ENCODE assay signal across 1 cellular context in genomic region chr9:131530930-131531832, GRCh38.
TF ChIP-seq lines count a peak whose summit lies in the region.

Gene UCK1, minus strand, starts transcription at chr9:131531263. Its CDS starts 89 bp downstream, at chr9:131531174.

TF ChIP-seq in HEK293, 187 proteins besides CTCF, POLR2A, EP300 and RAD21 (continued from another document):
- TF ChIP-seq, protein P1, sequence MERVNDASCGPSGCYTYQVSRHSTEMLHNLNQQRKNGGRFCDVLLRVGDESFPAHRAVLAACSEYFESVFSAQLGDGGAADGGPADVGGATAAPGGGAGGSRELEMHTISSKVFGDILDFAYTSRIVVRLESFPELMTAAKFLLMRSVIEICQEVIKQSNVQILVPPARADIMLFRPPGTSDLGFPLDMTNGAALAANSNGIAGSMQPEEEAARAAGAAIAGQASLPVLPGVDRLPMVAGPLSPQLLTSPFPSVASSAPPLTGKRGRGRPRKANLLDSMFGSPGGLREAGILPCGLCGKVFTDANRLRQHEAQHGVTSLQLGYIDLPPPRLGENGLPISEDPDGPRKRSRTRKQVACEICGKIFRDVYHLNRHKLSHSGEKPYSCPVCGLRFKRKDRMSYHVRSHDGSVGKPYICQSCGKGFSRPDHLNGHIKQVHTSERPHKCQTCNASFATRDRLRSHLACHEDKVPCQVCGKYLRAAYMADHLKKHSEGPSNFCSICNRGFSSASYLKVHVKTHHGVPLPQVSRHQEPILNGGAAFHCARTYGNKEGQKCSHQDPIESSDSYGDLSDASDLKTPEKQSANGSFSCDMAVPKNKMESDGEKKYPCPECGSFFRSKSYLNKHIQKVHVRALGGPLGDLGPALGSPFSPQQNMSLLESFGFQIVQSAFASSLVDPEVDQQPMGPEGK (tag by site-specific recombination; IDR thresholded peaks at IDR 0.05): peak; percentile 73; the same call in 1 of the 2 replicates
- no peak for TF ChIP-seq ZNF350 (tag by site-specific recombination; IDR thresholded peaks at IDR 0.05)
- no peak for TF ChIP-seq ZNF341 (tag by site-specific recombination; IDR thresholded peaks at IDR 0.05; ENCODE audit: low read depth)
- TF ChIP-seq ZNF529 (tag by site-specific recombination; IDR thresholded peaks at IDR 0.05; ENCODE audit: insufficient replicate concordance): no peak
- TF ChIP-seq KLF16 (tag by site-specific recombination; IDR thresholded peaks at IDR 0.05): no peak
- TF ChIP-seq, protein P2, sequence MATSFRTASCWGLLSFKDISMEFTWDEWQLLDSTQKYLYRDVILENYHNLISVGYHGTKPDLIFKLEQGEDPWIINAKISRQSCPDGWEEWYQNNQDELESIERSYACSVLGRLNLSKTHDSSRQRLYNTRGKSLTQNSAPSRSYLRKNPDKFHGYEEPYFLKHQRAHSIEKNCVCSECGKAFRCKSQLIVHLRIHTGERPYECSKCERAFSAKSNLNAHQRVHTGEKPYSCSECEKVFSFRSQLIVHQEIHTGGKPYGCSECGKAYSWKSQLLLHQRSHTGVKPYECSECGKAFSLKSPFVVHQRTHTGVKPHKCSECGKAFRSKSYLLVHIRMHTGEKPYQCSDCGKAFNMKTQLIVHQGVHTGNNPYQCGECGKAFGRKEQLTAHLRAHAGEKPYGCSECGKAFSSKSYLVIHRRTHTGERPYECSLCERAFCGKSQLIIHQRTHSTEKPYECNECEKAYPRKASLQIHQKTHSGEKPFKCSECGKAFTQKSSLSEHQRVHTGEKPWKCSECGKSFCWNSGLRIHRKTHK (tag by site-specific recombination; IDR thresholded peaks at IDR 0.05): no peak
- TF ChIP-seq ZNF623 (tag by site-specific recombination; IDR thresholded peaks at IDR 0.05): no peak
- TF ChIP-seq, protein P3, sequence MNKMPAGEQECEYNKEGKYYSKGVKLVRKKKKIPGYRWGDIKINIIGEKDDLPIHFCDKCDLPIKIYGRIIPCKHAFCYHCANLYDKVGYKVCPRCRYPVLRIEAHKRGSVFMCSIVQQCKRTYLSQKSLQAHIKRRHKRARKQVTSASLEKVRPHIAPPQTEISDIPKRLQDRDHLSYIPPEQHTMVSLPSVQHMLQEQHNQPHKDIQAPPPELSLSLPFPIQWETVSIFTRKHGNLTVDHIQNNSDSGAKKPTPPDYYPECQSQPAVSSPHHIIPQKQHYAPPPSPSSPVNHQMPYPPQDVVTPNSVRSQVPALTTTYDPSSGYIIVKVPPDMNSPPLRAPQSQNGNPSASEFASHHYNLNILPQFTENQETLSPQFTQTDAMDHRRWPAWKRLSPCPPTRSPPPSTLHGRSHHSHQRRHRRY (tag by site-specific recombination; IDR thresholded peaks at IDR 0.05): no peak
- TF ChIP-seq, protein P4, sequence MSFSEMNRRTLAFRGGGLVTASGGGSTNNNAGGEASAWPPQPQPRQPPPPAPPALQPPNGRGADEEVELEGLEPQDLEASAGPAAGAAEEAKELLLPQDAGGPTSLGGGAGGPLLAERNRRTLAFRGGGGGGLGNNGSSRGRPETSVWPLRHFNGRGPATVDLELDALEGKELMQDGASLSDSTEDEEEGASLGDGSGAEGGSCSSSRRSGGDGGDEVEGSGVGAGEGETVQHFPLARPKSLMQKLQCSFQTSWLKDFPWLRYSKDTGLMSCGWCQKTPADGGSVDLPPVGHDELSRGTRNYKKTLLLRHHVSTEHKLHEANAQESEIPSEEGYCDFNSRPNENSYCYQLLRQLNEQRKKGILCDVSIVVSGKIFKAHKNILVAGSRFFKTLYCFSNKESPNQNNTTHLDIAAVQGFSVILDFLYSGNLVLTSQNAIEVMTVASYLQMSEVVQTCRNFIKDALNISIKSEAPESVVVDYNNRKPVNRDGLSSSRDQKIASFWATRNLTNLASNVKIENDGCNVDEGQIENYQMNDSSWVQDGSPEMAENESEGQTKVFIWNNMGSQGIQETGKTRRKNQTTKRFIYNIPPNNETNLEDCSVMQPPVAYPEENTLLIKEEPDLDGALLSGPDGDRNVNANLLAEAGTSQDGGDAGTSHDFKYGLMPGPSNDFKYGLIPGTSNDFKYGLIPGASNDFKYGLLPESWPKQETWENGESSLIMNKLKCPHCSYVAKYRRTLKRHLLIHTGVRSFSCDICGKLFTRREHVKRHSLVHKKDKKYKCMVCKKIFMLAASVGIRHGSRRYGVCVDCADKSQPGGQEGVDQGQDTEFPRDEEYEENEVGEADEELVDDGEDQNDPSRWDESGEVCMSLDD (tag by site-specific recombination; IDR thresholded peaks at IDR 0.05): no peak
- TF ChIP-seq ZNF664 (tag by site-specific recombination; IDR thresholded peaks at IDR 0.05): no peak
- TF ChIP-seq ZNF2 (tag by site-specific recombination; IDR thresholded peaks at IDR 0.05): no peak
- TF ChIP-seq ZNF214 (tag by site-specific recombination; IDR thresholded peaks at IDR 0.05; ENCODE audit: borderline replicate concordance): no peak
- TF ChIP-seq, protein P5, sequence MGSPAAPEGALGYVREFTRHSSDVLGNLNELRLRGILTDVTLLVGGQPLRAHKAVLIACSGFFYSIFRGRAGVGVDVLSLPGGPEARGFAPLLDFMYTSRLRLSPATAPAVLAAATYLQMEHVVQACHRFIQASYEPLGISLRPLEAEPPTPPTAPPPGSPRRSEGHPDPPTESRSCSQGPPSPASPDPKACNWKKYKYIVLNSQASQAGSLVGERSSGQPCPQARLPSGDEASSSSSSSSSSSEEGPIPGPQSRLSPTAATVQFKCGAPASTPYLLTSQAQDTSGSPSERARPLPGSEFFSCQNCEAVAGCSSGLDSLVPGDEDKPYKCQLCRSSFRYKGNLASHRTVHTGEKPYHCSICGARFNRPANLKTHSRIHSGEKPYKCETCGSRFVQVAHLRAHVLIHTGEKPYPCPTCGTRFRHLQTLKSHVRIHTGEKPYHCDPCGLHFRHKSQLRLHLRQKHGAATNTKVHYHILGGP (tag by site-specific recombination; IDR thresholded peaks at IDR 0.05): no peak
- TF ChIP-seq ZNF558 (tag by site-specific recombination; IDR thresholded peaks at IDR 0.05): no peak
- TF ChIP-seq ZNF837 (tag by site-specific recombination; IDR thresholded peaks at IDR 0.05): no peak
- no peak for TF ChIP-seq HOXD13 (CRISPR knock-in tag; IDR thresholded peaks at IDR 0.05; ENCODE audit: borderline replicate concordance)
- TF ChIP-seq, protein P6, sequence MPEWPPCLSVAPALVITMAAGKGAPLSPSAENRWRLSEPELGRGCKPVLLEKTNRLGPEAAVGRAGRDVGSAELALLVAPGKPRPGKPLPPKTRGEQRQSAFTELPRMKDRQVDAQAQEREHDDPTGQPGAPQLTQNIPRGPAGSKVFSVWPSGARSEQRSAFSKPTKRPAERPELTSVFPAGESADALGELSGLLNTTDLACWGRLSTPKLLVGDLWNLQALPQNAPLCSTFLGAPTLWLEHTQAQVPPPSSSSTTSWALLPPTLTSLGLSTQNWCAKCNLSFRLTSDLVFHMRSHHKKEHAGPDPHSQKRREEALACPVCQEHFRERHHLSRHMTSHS (tag by site-specific recombination; IDR thresholded peaks at IDR 0.05): no peak
- TF ChIP-seq, protein P7, sequence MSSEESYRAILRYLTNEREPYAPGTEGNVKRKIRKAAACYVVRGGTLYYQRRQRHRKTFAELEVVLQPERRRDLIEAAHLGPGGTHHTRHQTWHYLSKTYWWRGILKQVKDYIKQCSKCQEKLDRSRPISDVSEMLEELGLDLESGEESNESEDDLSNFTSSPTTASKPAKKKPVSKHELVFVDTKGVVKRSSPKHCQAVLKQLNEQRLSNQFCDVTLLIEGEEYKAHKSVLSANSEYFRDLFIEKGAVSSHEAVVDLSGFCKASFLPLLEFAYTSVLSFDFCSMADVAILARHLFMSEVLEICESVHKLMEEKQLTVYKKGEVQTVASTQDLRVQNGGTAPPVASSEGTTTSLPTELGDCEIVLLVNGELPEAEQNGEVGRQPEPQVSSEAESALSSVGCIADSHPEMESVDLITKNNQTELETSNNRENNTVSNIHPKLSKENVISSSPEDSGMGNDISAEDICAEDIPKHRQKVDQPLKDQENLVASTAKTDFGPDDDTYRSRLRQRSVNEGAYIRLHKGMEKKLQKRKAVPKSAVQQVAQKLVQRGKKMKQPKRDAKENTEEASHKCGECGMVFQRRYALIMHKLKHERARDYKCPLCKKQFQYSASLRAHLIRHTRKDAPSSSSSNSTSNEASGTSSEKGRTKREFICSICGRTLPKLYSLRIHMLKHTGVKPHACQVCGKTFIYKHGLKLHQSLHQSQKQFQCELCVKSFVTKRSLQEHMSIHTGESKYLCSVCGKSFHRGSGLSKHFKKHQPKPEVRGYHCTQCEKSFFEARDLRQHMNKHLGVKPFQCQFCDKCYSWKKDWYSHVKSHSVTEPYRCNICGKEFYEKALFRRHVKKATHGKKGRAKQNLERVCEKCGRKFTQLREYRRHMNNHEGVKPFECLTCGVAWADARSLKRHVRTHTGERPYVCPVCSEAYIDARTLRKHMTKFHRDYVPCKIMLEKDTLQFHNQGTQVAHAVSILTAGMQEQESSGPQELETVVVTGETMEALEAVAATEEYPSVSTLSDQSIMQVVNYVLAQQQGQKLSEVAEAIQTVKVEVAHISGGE (tag by site-specific recombination; conservative IDR thresholded peaks at IDR 0.05; ENCODE audit: low read depth): peak; percentile 83
- no peak for TF ChIP-seq HIC1 (tag by site-specific recombination; IDR thresholded peaks at IDR 0.05)
- TF ChIP-seq ZNF202 (tag by site-specific recombination; IDR thresholded peaks at IDR 0.05; ENCODE audit: borderline replicate concordance): no peak
- no peak for TF ChIP-seq ZNF629 (tag by site-specific recombination; IDR thresholded peaks at IDR 0.05)
- peak; percentile 73; the same call in 1 of the 2 replicates for TF ChIP-seq GLIS2 (tag by site-specific recombination; IDR thresholded peaks at IDR 0.05)
- 0 out of 2 replicates have a peak, but pooled peaks have one; percentile 34 for TF ChIP-seq ZNF610 (tag by site-specific recombination; IDR thresholded peaks at IDR 0.05; ENCODE audit: borderline replicate concordance)
- peak; percentile 58; the same call in 1 of the 2 replicates for TF ChIP-seq ZBTB20 (tag by site-specific recombination; IDR thresholded peaks at IDR 0.05)
- TF ChIP-seq ZNF791 (tag by site-specific recombination; IDR thresholded peaks at IDR 0.05): no peak
- TF ChIP-seq GLI4 (tag by site-specific recombination; IDR thresholded peaks at IDR 0.05): no peak
- TF ChIP-seq ZSCAN4 (tag by site-specific recombination; IDR thresholded peaks at IDR 0.05): no peak
- no peak for TF ChIP-seq YY1 (tag by site-specific recombination; IDR thresholded peaks at IDR 0.05)
- no peak for TF ChIP-seq ZBTB17 (tag by site-specific recombination; IDR thresholded peaks at IDR 0.05)
- TF ChIP-seq ZNF169 (tag by site-specific recombination; IDR thresholded peaks at IDR 0.05): no peak
- TF ChIP-seq ZFP41 (tag by site-specific recombination; IDR thresholded peaks at IDR 0.05; ENCODE audit: borderline replicate concordance): no peak
- 0 out of 2 replicates have a peak, but pooled peaks have one; percentile 70 for TF ChIP-seq HOXC10 (CRISPR knock-in tag; IDR thresholded peaks at IDR 0.05)
- TF ChIP-seq ZNF426 (tag by site-specific recombination; IDR thresholded peaks at IDR 0.05): no peak
- no peak for TF ChIP-seq SCRT1 (tag by site-specific recombination; IDR thresholded peaks at IDR 0.05; ENCODE audit: borderline replicate concordance)
- no peak for TF ChIP-seq ZNF677 (tag by site-specific recombination; IDR thresholded peaks at IDR 0.05)
- no peak for TF ChIP-seq REPIN1 (tag by site-specific recombination; IDR thresholded peaks at IDR 0.05; ENCODE audit: low read depth)
- TF ChIP-seq ZNF248 (tag by site-specific recombination; IDR thresholded peaks at IDR 0.05): no peak
- TF ChIP-seq, protein P8, sequence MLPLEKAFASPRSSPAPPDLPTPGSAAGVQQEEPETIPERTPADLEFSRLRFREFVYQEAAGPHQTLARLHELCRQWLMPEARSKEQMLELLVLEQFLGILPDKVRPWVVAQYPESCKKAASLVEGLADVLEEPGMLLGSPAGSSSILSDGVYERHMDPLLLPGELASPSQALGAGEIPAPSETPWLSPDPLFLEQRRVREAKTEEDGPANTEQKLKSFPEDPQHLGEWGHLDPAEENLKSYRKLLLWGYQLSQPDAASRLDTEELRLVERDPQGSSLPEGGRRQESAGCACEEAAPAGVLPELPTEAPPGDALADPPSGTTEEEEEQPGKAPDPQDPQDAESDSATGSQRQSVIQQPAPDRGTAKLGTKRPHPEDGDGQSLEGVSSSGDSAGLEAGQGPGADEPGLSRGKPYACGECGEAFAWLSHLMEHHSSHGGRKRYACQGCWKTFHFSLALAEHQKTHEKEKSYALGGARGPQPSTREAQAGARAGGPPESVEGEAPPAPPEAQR (tag by site-specific recombination; IDR thresholded peaks at IDR 0.05): no peak
- TF ChIP-seq ZNF626 (tag by site-specific recombination; IDR thresholded peaks at IDR 0.05): no peak
- TF ChIP-seq, protein P9, sequence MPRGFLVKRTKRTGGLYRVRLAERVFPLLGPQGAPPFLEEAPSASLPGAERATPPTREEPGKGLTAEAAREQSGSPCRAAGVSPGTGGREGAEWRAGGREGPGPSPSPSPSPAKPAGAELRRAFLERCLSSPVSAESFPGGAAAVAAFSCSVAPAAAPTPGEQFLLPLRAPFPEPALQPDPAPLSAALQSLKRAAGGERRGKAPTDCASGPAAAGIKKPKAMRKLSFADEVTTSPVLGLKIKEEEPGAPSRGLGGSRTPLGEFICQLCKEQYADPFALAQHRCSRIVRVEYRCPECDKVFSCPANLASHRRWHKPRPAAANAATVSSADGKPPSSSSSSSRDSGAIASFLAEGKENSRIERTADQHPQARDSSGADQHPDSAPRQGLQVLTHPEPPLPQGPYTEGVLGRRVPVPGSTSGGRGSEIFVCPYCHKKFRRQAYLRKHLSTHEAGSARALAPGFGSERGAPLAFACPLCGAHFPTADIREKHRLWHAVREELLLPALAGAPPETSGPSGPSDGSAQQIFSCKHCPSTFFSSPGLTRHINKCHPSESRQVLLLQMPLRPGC (tag by site-specific recombination; IDR thresholded peaks at IDR 0.05): no peak
- TF ChIP-seq SALL2 (tag by site-specific recombination; IDR thresholded peaks at IDR 0.05; ENCODE audit: borderline replicate concordance): no peak
- peak; percentile 38; the same call in 1 of the 2 replicates for TF ChIP-seq KLF8 (tag by site-specific recombination; IDR thresholded peaks at IDR 0.05)
- TF ChIP-seq ZNF37A (tag by site-specific recombination; IDR thresholded peaks at IDR 0.05): no peak
